8 cellular contexts compared by ENCODE assay signal in genomic region chr17:67800495-67800928, GRCh38. TPM values are rescaled to one million over a fixed set of nuclear protein-coding genes. Genes with fewer than 3 reads are reported as not detected.
DNase-seq lines count a peak whose midpoint lies in the region; ATAC-seq and TF ChIP-seq lines count a peak whose summit lies in the region.

No MANE protein-coding gene starts in this region.

- no peaks in the 10 kb centered on the region for H3K9me3 Mint-ChIP-seq in nephron progenitor cell

- H3K4me1 ChIP-seq in testis, result peaks cover 10% of the 10 kb centered on the region

- 59 to 61% methylated on average over 7 of the region's 7 CpGs for WGBS in testis, 2 donors

- no peak overlapping the region for H3K27ac Mint-ChIP-seq in nephron progenitor cell

- H3K27ac ChIP-seq in testis, result no peak overlapping the region

- intact Hi-C loops in testis (cut with DNase I; ENCODE audit: low total_unique reads), result no loop called here

- H3K27me3 Mint-ChIP-seq in nephron progenitor cell (ENCODE audit: low read depth, poor library complexity), result peaks cover 5% of the 10 kb centered on the region

- ATAC-seq in HG03565 (IDR thresholded peaks at IDR 0.05; ENCODE audit: unreplicated experiment), result peak; percentile 51

- H3K36me3 ChIP-seq in testis (ENCODE audit: low read depth, missing control alignments), result no peaks in the 10 kb centered on the region

- H3K36me3 Mint-ChIP-seq in nephron progenitor cell (ENCODE audit: low read depth), result no peaks in the 10 kb centered on the region

- H3K9me3 ChIP-seq in testis, result no peaks in the 10 kb centered on the region

- peak; percentile 55 for TF ChIP-seq CTCF in nephron progenitor cell (IDR thresholded peaks at IDR 0.05)
- peak; percentile 41 to 54 (median 42) for TF ChIP-seq CTCF in testis (IDR thresholded peaks at IDR 0.05)

- no peak overlapping the region for H3K4me3 Mint-ChIP-seq in nephron progenitor cell

- TF ChIP-seq POLR2A in testis (IDR thresholded peaks at IDR 0.05), result no peak

- H3K4me3 ChIP-seq in testis, result no peak overlapping the region

- H3K4me1 Mint-ChIP-seq in nephron progenitor cell, result no peaks in the 10 kb centered on the region

- peak in 11 of 14 donors; percentile 2 to 65 (median 33) for DNase-seq in C1 segment of cervical spinal cord (lab: John Stamatoyannopoulos, UW)
- peak; percentile 50 for DNase-seq in GM19238 (ENCODE audit: insufficient read length, low spot score)
- peak; percentile 56 to 71 for DNase-seq in NOMO-1 (lab: John Stamatoyannopoulos, UW; ENCODE audit: unreplicated experiment in 2 of 2)
- peak; percentile 48 for DNase-seq in activated T-cell treated with anti-CD3 and anti-CD28 coated beads for 48 hours (ENCODE audit: low read depth)
- DNase-seq in fibroblast of peridontal ligament (ENCODE audit: extremely low read depth), result peak; percentile 74
- DNase-seq in nephron progenitor cell, result peak; percentile 70
- peak; percentile 89 for DNase-seq in testis

- H3K27me3 ChIP-seq in testis, result no peaks in the 10 kb centered on the region

RNA-seq across cellular contexts. Expression of gene BPTF, which starts 24.8 kb away (rescaled TPM):
- total RNA-seq in testis, result 100 to 1,000 TPM; 198 to 208 TPM
- polyA plus RNA-seq in testis (ENCODE audit: insufficient read depth, low read depth, low replicate concordance), result 37.3 TPM

Comparison
In these comparisons a context has a peak if more than half of its experiments do, and no peak if none do; other contexts are left out.
1. DNase-seq: peak in every context shown above with its lines; median percentile 89 in testis; 74 in fibroblast of peridontal ligament; 70 in nephron progenitor cell; 64 in NOMO-1; 50 in GM19238; 48 in activated T-cell treated with anti-CD3 and anti-CD28 coated beads for 48 hours; 33 in C1 segment of cervical spinal cord.